Comparison of ENCODE assay signal across 11 cellular contexts in the genomic region with DNA sequence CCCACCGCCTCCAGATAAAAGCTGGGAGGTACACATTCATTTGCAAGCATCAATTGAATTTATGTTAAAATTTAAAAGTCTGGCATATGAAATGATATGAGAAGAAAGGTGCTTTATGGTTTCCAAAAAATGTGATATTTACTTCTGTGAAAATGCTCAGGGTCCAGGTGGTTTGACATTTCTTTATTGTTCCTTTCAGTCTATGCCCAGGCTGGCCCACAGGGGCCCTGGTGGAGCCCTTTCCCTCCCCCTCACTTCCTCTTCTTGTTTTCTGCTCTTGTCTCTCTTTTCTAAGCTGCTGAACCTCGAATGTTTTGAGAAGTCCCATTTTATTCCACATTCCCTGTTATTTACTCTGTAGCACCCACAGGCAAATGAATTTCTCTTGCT.
A peak's percentile ranks its signal among the peaks of the same experiment; 100 is the strongest.
DNase-seq lines count a peak whose midpoint lies in the region; ATAC-seq, FAIRE-seq and TF ChIP-seq lines count a peak whose summit lies in the region.
"Had no signal": no experiment of that assay in that cellular context is flagged by ENCODE, and none has a peak within 500 bp of the region (broad histone marks: within the 10 kb centered on the region; RNA-seq: fewer than 3 reads in every experiment).

No MANE protein-coding gene starts in this region.

- H3F3A ChIP-seq in OCI-LY1 (ENCODE audit: insufficient read depth, low read length) (no peaks in the 10 kb centered on the region), PC-9 (ENCODE audit: insufficient read depth, low read depth) (no peaks in the 10 kb centered on the region)

- no peaks in the 10 kb centered on the region for H3K79me1 ChIP-seq in H1 (ENCODE audit: low read depth, low read length)

- H2BK15ac ChIP-seq in H1 (ENCODE audit: low read length) = no peak overlapping the region

- H4K91ac ChIP-seq in H1 (replicated peaks; ENCODE audit: insufficient read length, low read length) = no peak overlapping the region

- H4K8ac ChIP-seq in H1 (ENCODE audit: extremely low read depth, insufficient read depth, low read length) = no peak overlapping the region

- TF ChIP-seq POLR2A in GM12891 (IDR thresholded peaks at IDR 0.05; ENCODE audit: low read depth, low read length) (no peak), H1 (IDR thresholded peaks at IDR 0.05; ENCODE audit: control extremely low read depth in 1 of 2, low read depth in 2 of 2, low read length in 2 of 2) (no peak), prostate gland (IDR thresholded peaks at IDR 0.05) (no peak), upper lobe of left lung (IDR thresholded peaks at IDR 0.05) (no peak)

- TF ChIP-seq CTCF in OCI-LY1 (IDR thresholded peaks at IDR 0.05; ENCODE audit: low read length) (0 out of 2 replicates have a peak, but pooled peaks have one; percentile 14), H1 (IDR thresholded peaks at IDR 0.05; ENCODE audit: control extremely low read depth in 1 of 3, insufficient read depth in 1 of 3, low read depth in 1 of 3, low read length in 3 of 3) (no peak), prostate gland (IDR thresholded peaks at IDR 0.05) (no peak), upper lobe of left lung (IDR thresholded peaks at IDR 0.05) (no peak), PC-9 (conservative IDR thresholded peaks at IDR 0.05) (no peak)

- H2BK120ac ChIP-seq in H1 (replicated peaks; ENCODE audit: low read depth, low read length) = no peak overlapping the region

- H3K23me2 ChIP-seq in H1 (ENCODE audit: low read depth, low read length) = no peaks in the 10 kb centered on the region; the same call in 1 of the 2 replicates

- no peaks in the 10 kb centered on the region for H3K9me2 ChIP-seq in OCI-LY1 (ENCODE audit: low read depth, low read length)
- H3K9me2 ChIP-seq in PC-9 (ENCODE audit: insufficient read depth) = no peaks in the 10 kb centered on the region

- H3K36me3 ChIP-seq in OCI-LY1 (ENCODE audit: insufficient read depth, low read length) = no peaks in the 10 kb centered on the region
- no peaks in the 10 kb centered on the region for H3K36me3 ChIP-seq in H1 (ENCODE audit: control insufficient read depth in 2 of 4, insufficient read depth in 4 of 4, low read length in 3 of 4)
- no peaks in the 10 kb centered on the region for H3K36me3 ChIP-seq in prostate gland
- H3K36me3 ChIP-seq in upper lobe of left lung = no peaks in the 10 kb centered on the region
- no peaks in the 10 kb centered on the region for H3K36me3 ChIP-seq in PC-9 (ENCODE audit: low read depth)
- H3K36me3 ChIP-seq: thyroid gland had no signal

- no peak overlapping the region for H2BK20ac ChIP-seq in H1 (ENCODE audit: low read length)

- no peak overlapping the region for H3K14ac ChIP-seq in H1 (ENCODE audit: insufficient read length)

- TF ChIP-seq RAD21 in H1 (IDR thresholded peaks at IDR 0.05 in 1 of 2, conservative IDR thresholded peaks at IDR 0.05 in 1 of 2; ENCODE audit: low read depth in 2 of 2, low read length in 2 of 2) = no peak; a peak in 1 of 4 replicates

- no peaks in the 10 kb centered on the region for H4K20me1 ChIP-seq in OCI-LY1 (ENCODE audit: insufficient read depth, low read length)
- no peaks in the 10 kb centered on the region for H4K20me1 ChIP-seq in H1 (replicated peaks in 1 of 2; ENCODE audit: control insufficient read depth in 1 of 2, insufficient read depth in 2 of 2, low read length in 2 of 2)
- no peaks in the 10 kb centered on the region for H4K20me1 ChIP-seq in PC-9 (ENCODE audit: insufficient read depth)

- peak overlapping the region; percentile 93 for H3K27ac ChIP-seq in OCI-LY1 (ENCODE audit: low read depth, low read length, poor library complexity, severe bottlenecking)
- H3K27ac ChIP-seq in H1 (ENCODE audit: low read depth, low read length) = no peak overlapping the region
- no peak overlapping the region for H3K27ac ChIP-seq in prostate gland
- no peak overlapping the region for H3K27ac ChIP-seq in upper lobe of left lung
- no peak overlapping the region for H3K27ac ChIP-seq in PC-9
- H3K27ac ChIP-seq: thyroid gland had no signal

- H3K4ac ChIP-seq in H1 (replicated peaks; ENCODE audit: insufficient read length, low read depth, low read length) = no peak overlapping the region

- no peak overlapping the region for H4K5ac ChIP-seq in H1 (ENCODE audit: insufficient read length, low read depth, low read length)

- no peaks in the 10 kb centered on the region for H3K79me2 ChIP-seq in OCI-LY1 (ENCODE audit: insufficient read depth, low read length)
- H3K79me2 ChIP-seq in H1 (ENCODE audit: control insufficient read depth in 1 of 2, insufficient read depth in 2 of 2, low read length in 2 of 2) = no peaks in the 10 kb centered on the region
- H3K79me2 ChIP-seq in PC-9 (ENCODE audit: low read depth) = no peaks in the 10 kb centered on the region

- H3K56ac ChIP-seq in H1 (replicated peaks; ENCODE audit: insufficient read length, low read depth, low read length) = no peak overlapping the region

- CTCF ChIA-PET in H1 (lab: Charles Lee; ENCODE audit: partially characterized antibody) = interaction anchor here (0.6 to 1.3 kb wide), 2 partner anchors 21 to 465 kb away, joined by 3 to 6 read pairs; no protein-coding TSS in a partner anchor
- CTCF ChIA-PET in PC-9 (lab: Charles Lee) = no interaction called here

- H3K27me3 ChIP-seq in OCI-LY1 (ENCODE audit: insufficient read depth, low read length) = no peaks in the 10 kb centered on the region
- H3K27me3 ChIP-seq in H1 (replicated peaks in 1 of 4; ENCODE audit: control insufficient read depth in 3 of 4, extremely low read depth in 1 of 4, insufficient read depth in 3 of 4, low read length in 3 of 4) = no peaks in the 10 kb centered on the region
- no peaks in the 10 kb centered on the region for H3K27me3 ChIP-seq in prostate gland (replicated peaks; ENCODE audit: insufficient read depth)
- H3K27me3 ChIP-seq in upper lobe of left lung = no peaks in the 10 kb centered on the region
- 0 out of 2 replicates have a peak, but pooled peaks cover 4% of the 10 kb centered on the region for H3K27me3 ChIP-seq in PC-9 (ENCODE audit: insufficient read depth, low read depth)
- H3K27me3 ChIP-seq: thyroid gland had no signal

- no TSS peak for BruUV-seq in PC-9 (replicated peaks; lab: Mats Ljungman, UMichigan)

- no peak overlapping the region for H3K23ac ChIP-seq in H1 (ENCODE audit: insufficient read length)

- POLR2A ChIA-PET in H1 (lab: Charles Lee; ENCODE audit: partially characterized antibody) = no interaction called here
- POLR2A ChIA-PET in PC-9 (lab: Charles Lee; ENCODE audit: unreplicated experiment) = no interaction called here

- H3K4me1 ChIP-seq in OCI-LY1 (ENCODE audit: insufficient read depth, low read length, severe bottlenecking) = peaks cover 29% of the 10 kb centered on the region
- H3K4me1 ChIP-seq in H1 (replicated peaks in 1 of 4; ENCODE audit: control insufficient read depth in 3 of 4, insufficient read depth in 4 of 4, low read length in 3 of 4) = no peaks in the 10 kb centered on the region
- H3K4me1 ChIP-seq in prostate gland (replicated peaks) = no peaks in the 10 kb centered on the region
- H3K4me1 ChIP-seq in upper lobe of left lung = peaks cover 0 to 6% (median 0%) of the 10 kb centered on the region in 4 donors
- H3K4me1 ChIP-seq in PC-9 (replicated peaks; ENCODE audit: insufficient read depth) = no peaks in the 10 kb centered on the region
- H3K4me1 ChIP-seq: thyroid gland had no signal

- FAIRE-seq in GM12891 (lab: Jason Lieb, UNC) = no peak
- FAIRE-seq in H1 (lab: Jason Lieb, UNC) = no peak

- H2AFZ ChIP-seq in OCI-LY1 (ENCODE audit: low read length) = no peak overlapping the region
- 0 out of 2 replicates have a peak overlapping the region, but pooled peaks have one; percentile 34 for H2AFZ ChIP-seq in H1 (ENCODE audit: low read length)
- H2AFZ ChIP-seq in PC-9 = no peak overlapping the region

- DNase-seq in GM12891 (ENCODE audit: insufficient read length, low spot score) = no peak
- no peak for DNase-seq in H1 (ENCODE audit: low read depth in 1 of 2, low spot score in 2 of 2)
- DNase-seq in prostate gland (ENCODE audit: low spot score) = no peak
- no peak for DNase-seq in upper lobe of left lung
- DNase-seq in SK-N-DZ (ENCODE audit: low spot score) = no peak
- DNase-seq in PC-9 = no peak
- DNase-seq: NCI-H2029 had no signal

- no peak overlapping the region for H2AK5ac ChIP-seq in H1 (ENCODE audit: low read depth, low read length)

- peak overlapping the region; percentile 32; the same call in 1 of the 2 replicates for H3K9ac ChIP-seq in OCI-LY1 (ENCODE audit: low read length)
- no peak overlapping the region for H3K9ac ChIP-seq in H1 (replicated peaks in 1 of 4; ENCODE audit: extremely low read depth in 1 of 4, low read depth in 3 of 4, low read length in 3 of 4)

- ATAC-seq in GM21786 (IDR thresholded peaks at IDR 0.05; ENCODE audit: unreplicated experiment) (peak; percentile 37), upper lobe of left lung (ENCODE audit: low FRiP score in 2 of 2) (no peak)
- ATAC-seq: HCT116 had no signal

- no peak overlapping the region for H3K18ac ChIP-seq in H1 (ENCODE audit: extremely low read depth, low read length)

- H3K4me2 ChIP-seq in OCI-LY1 (ENCODE audit: low read length) = peak overlapping the region; percentile 54
- H3K4me2 ChIP-seq in H1 (ENCODE audit: insufficient read depth in 1 of 2, low read depth in 2 of 2, low read length in 2 of 2) = no peak overlapping the region
- no peak overlapping the region for H3K4me2 ChIP-seq in PC-9

- H2BK5ac ChIP-seq in H1 (ENCODE audit: low read depth, low read length) = no peak overlapping the region

- TF ChIP-seq EP300 in H1 (IDR thresholded peaks at IDR 0.05; ENCODE audit: borderline replicate concordance in 1 of 2, low read depth in 2 of 2, low read length in 2 of 2) (no peak), upper lobe of left lung (IDR thresholded peaks at IDR 0.05) (no peak)

- 78% methylated on average over 2 of the region's 2 CpGs; no CpG with 5 or more reads in 1 of the 2 experiments for WGBS in H1 (ENCODE audit: extremely low coverage in 1 of 2, insufficient coverage in 1 of 2, insufficient read length in 1 of 2, insufficient replicate concordance in 2 of 2, low coverage in 1 of 2, low lambda C conversion rate in 2 of 2, missing lambda C conversion rate in 1 of 2), 2 experiments
- WGBS in prostate gland = 38% methylated on average over 2 of the region's 2 CpGs
- WGBS in upper lobe of left lung, 2 donors = 15 to 28% methylated on average over 2 of the region's 2 CpGs

- intact Hi-C loops in prostate gland (cut with DNase I) (no loop called here), PC-9 (cut with micrococcal nuclease; ENCODE audit: unreplicated experiment) (no loop called here)

- peak overlapping the region; percentile 38 for H3K4me3 ChIP-seq in OCI-LY1 (ENCODE audit: low read depth, low read length, poor library complexity, severe bottlenecking)
- no peak overlapping the region for H3K4me3 ChIP-seq in H1 (ENCODE audit: extremely low read depth in 1 of 4, insufficient read depth in 2 of 4, low read depth in 3 of 4, low read length in 4 of 4)
- no peak overlapping the region for H3K4me3 ChIP-seq in prostate gland
- no peak overlapping the region for H3K4me3 ChIP-seq in upper lobe of left lung
- H3K4me3 ChIP-seq in PC-9 = no peak overlapping the region
- H3K4me3 ChIP-seq: thyroid gland had no signal

- H3K9me3 ChIP-seq in OCI-LY1 (ENCODE audit: low read length) (no peaks in the 10 kb centered on the region), H1 (ENCODE audit: insufficient read depth in 2 of 2, low read depth in 1 of 2, low read length in 1 of 2) (no peaks in the 10 kb centered on the region), prostate gland (no peaks in the 10 kb centered on the region), upper lobe of left lung (no peaks in the 10 kb centered on the region), PC-9 (ENCODE audit: insufficient read depth, low read depth) (no peaks in the 10 kb centered on the region)
- H3K9me3 ChIP-seq: thyroid gland had no signal

- H2BK12ac ChIP-seq in H1 (ENCODE audit: low read depth, low read length) = peak overlapping the region; percentile 40; the same call in 1 of the 2 replicates
